Comparison of ENCODE assay signal across 13 cellular contexts in genomic region chr6:99092009-99092408, GRCh38.
DNase-seq lines count a peak whose midpoint lies in the region; ATAC-seq and TF ChIP-seq lines count a peak whose summit lies in the region.
"Had no signal": no experiment of that assay in that cellular context is flagged by ENCODE, and none has a peak within 500 bp of the region (broad histone marks: within the 10 kb centered on the region; RNA-seq: fewer than 3 reads in every experiment).

No MANE protein-coding gene starts in this region.

- ATAC-seq in GM18499 (IDR thresholded peaks at IDR 0.05; ENCODE audit: insufficient read depth, unreplicated experiment) (peak; percentile 93), GM19438 (IDR thresholded peaks at IDR 0.05; ENCODE audit: low read depth, unreplicated experiment) (peak; percentile 89), HG02852 (IDR thresholded peaks at IDR 0.05; ENCODE audit: unreplicated experiment) (peak; percentile 92), HG03520 (IDR thresholded peaks at IDR 0.05; ENCODE audit: unreplicated experiment) (peak; percentile 92)
- ATAC-seq: activated CD4-positive, CD25-positive, alpha-beta regulatory T cell treated with anti-CD3 and anti-CD28 coated beads, Interleukin-2, amount 50 U/mL, for 24 hours had no signal

- 70 to 77% methylated on average over 5 of the region's 5 CpGs for WGBS in lower leg skin, 2 donors

- DNase-seq in C1 segment of cervical spinal cord (lab: John Stamatoyannopoulos, UW) (no peak), lower leg skin (ENCODE audit: low spot score in 2 of 2) (no peak), RPMI8226 (no peak), HK-2 (ENCODE audit: unreplicated experiment) (no peak)
- DNase-seq: GF-D8, HFFc6, NCI-H510A, testis had no signal

- no peak for TF ChIP-seq CTCF in lower leg skin (IDR thresholded peaks at IDR 0.05)

- TF ChIP-seq POLR2A in lower leg skin (IDR thresholded peaks at IDR 0.05): no peak

- intact Hi-C loops in lower leg skin (cut with DNase I; ENCODE audit: low total_unique reads): no loop called here

- no peak overlapping the region for H3K4me3 ChIP-seq in lower leg skin (ENCODE audit: low read depth, poor library complexity, severe bottlenecking)
- H3K4me3 ChIP-seq: testis had no signal
